In the genomic region with DNA sequence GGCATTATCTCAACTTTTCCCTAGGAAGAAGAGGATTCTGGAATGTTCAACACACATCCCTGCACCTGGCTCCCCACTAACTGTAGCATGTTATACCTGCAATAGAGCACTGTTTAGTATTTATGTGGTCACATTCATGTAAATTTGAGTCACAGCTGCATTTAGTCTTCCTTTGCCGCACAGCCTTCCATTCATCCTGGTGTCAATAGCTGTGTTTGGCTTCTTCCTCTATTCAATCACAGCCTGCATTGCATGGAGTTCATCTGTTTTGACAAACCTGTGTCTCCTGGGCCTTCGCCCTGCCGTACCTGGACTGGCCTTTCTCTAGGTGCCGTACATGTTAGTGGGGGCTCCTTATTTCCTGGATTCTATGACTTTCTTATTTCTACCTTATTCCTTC, we compare ENCODE assay signal across 18 cellular contexts. TPM values are rescaled to one million over a fixed set of nuclear protein-coding genes. Genes with fewer than 3 reads are reported as not detected.
DNase-seq lines count a peak whose midpoint lies in the region; ATAC-seq and TF ChIP-seq lines count a peak whose summit lies in the region.
"Had no signal": no experiment of that assay in that cellular context is flagged by ENCODE, and none has a peak within 500 bp of the region (broad histone marks: within the 10 kb centered on the region; RNA-seq: fewer than 3 reads in every experiment).

No MANE protein-coding gene starts in this region.

- intact Hi-C loops in natural killer cell (cut with micrococcal nuclease), result no loop called here

- ATAC-seq in natural killer cell treated with Interleukin-12 subunit alpha and Interleukin-12 subunit beta and Interleukin-15 and Interleukin-18, amount 100 ng/mL, for 72 hours, result no peak
- no peak for ATAC-seq in natural killer cell
- no peak for ATAC-seq in activated T-helper 17 cell treated with anti-CD3 and anti-CD28 coated beads, Interleukin-2, amount 50 U/mL, for 72 hours (replicated peaks)
- no peak for ATAC-seq in GM21825 (IDR thresholded peaks at IDR 0.05; ENCODE audit: unreplicated experiment)
- ATAC-seq: GM12878 had no signal

- H3K9me3 Mint-ChIP-seq in natural killer cell treated with Interleukin-12 subunit alpha and Interleukin-12 subunit beta and Interleukin-15 and Interleukin-18, amount 100 ng/mL, for 72 hours, result no peaks in the 10 kb centered on the region
- no peaks in the 10 kb centered on the region for H3K9me3 Mint-ChIP-seq in natural killer cell
- H3K9me3 Mint-ChIP-seq in activated T-helper 17 cell treated with anti-CD3 and anti-CD28 coated beads, Interleukin-2, amount 50 U/mL, for 72 hours, result no peaks in the 10 kb centered on the region
- H3K9me3 Mint-ChIP-seq: CD4-positive, CD25-positive, alpha-beta regulatory T cell had no signal

- peak; percentile 13 for DNase-seq in natural killer cell treated with Interleukin-12 subunit alpha and Interleukin-12 subunit beta and Interleukin-15 and Interleukin-18, amount 100 ng/mL, for 72 hours (ENCODE audit: low spot score)
- no peak for DNase-seq in natural killer cell
- DNase-seq in LoVo (ENCODE audit: low spot score), result no peak
- DNase-seq: CD4-positive, CD25-positive, alpha-beta regulatory T cell; COR-L47; DMS 273 treated with DMSO at 0.1 percent for 48 hours; DMS79 treated with DMSO at 0.1 percent for 48 hours; MM.1S; NCI-H1048; NCI-H1417 treated with DMSO at 0.1 percent for 48 hours; NCI-H187; NCI-H446; NCI-H526; OCI-M1; SJCRH30 had no signal

- H3K27ac Mint-ChIP-seq in natural killer cell treated with Interleukin-12 subunit alpha and Interleukin-12 subunit beta and Interleukin-15 and Interleukin-18, amount 100 ng/mL, for 72 hours, result no peak overlapping the region
- peak overlapping the region in 1 of 2 donors; percentile 2 for H3K27ac Mint-ChIP-seq in natural killer cell
- peak overlapping the region; percentile 5 for H3K27ac Mint-ChIP-seq in activated T-helper 17 cell treated with anti-CD3 and anti-CD28 coated beads, Interleukin-2, amount 50 U/mL, for 72 hours

- H3K4me3 Mint-ChIP-seq in natural killer cell treated with Interleukin-12 subunit alpha and Interleukin-12 subunit beta and Interleukin-15 and Interleukin-18, amount 100 ng/mL, for 72 hours, result no peak overlapping the region
- no peak overlapping the region for H3K4me3 Mint-ChIP-seq in natural killer cell
- no peak overlapping the region for H3K4me3 Mint-ChIP-seq in activated T-helper 17 cell treated with anti-CD3 and anti-CD28 coated beads, Interleukin-2, amount 50 U/mL, for 72 hours

- H3K36me3 Mint-ChIP-seq in natural killer cell treated with Interleukin-12 subunit alpha and Interleukin-12 subunit beta and Interleukin-15 and Interleukin-18, amount 100 ng/mL, for 72 hours, result peaks cover 16% of the 10 kb centered on the region
- peaks cover 14% of the 10 kb centered on the region for H3K36me3 Mint-ChIP-seq in natural killer cell
- peaks cover 89% of the 10 kb centered on the region for H3K36me3 Mint-ChIP-seq in activated T-helper 17 cell treated with anti-CD3 and anti-CD28 coated beads, Interleukin-2, amount 50 U/mL, for 72 hours (ENCODE audit: low read depth)

- H3K27me3 Mint-ChIP-seq in natural killer cell treated with Interleukin-12 subunit alpha and Interleukin-12 subunit beta and Interleukin-15 and Interleukin-18, amount 100 ng/mL, for 72 hours, result no peaks in the 10 kb centered on the region
- no peaks in the 10 kb centered on the region for H3K27me3 Mint-ChIP-seq in natural killer cell (ENCODE audit: low read depth in 2 of 2)
- no peaks in the 10 kb centered on the region for H3K27me3 Mint-ChIP-seq in activated T-helper 17 cell treated with anti-CD3 and anti-CD28 coated beads, Interleukin-2, amount 50 U/mL, for 72 hours
- H3K27me3 Mint-ChIP-seq: CD4-positive, CD25-positive, alpha-beta regulatory T cell had no signal

- peaks cover 21% of the 10 kb centered on the region in 2 donors for H3K4me1 Mint-ChIP-seq in natural killer cell treated with Interleukin-12 subunit alpha and Interleukin-12 subunit beta and Interleukin-15 and Interleukin-18, amount 100 ng/mL, for 72 hours (ENCODE audit: low read depth in 2 of 2)
- peaks cover 15 to 19% of the 10 kb centered on the region in 2 donors for H3K4me1 Mint-ChIP-seq in natural killer cell
- peaks cover 19% of the 10 kb centered on the region for H3K4me1 Mint-ChIP-seq in activated T-helper 17 cell treated with anti-CD3 and anti-CD28 coated beads, Interleukin-2, amount 50 U/mL, for 72 hours

- no peak for TF ChIP-seq CTCF in natural killer cell (IDR thresholded peaks at IDR 0.05)

RNA-seq across cellular contexts. Expression of gene C22orf39, which starts 4.1 kb away (rescaled TPM):
- 10 to 100 TPM; 27.6 to 36.8 TPM for total RNA-seq in natural killer cell treated with Interleukin-12 subunit alpha and Interleukin-12 subunit beta and Interleukin-15 and Interleukin-18, amount 100 ng/mL, for 72 hours
- total RNA-seq in natural killer cell, result 10 to 100 TPM; 45.4 to 53.3 (median 50.2) TPM
- total RNA-seq in activated T-helper 17 cell treated with anti-CD3 and anti-CD28 coated beads, Interleukin-2, amount 50 U/mL, for 72 hours, result 10 to 100 TPM; 18.6 to 21.7 TPM

RNA-seq across cellular contexts. Expression of gene MRPL40, which starts 19.2 kb away (rescaled TPM):
- 10 to 100 TPM; 14.3 to 21.3 TPM for total RNA-seq in natural killer cell treated with Interleukin-12 subunit alpha and Interleukin-12 subunit beta and Interleukin-15 and Interleukin-18, amount 100 ng/mL, for 72 hours
- 10 to 100 TPM; 11.6 to 16.7 (median 14.2) TPM for total RNA-seq in natural killer cell
- 10 to 100 TPM; 11.8 to 25.7 TPM for total RNA-seq in activated T-helper 17 cell treated with anti-CD3 and anti-CD28 coated beads, Interleukin-2, amount 50 U/mL, for 72 hours

RNA-seq across cellular contexts. Expression of gene HIRA, which starts 20.0 kb away (rescaled TPM):
- 10 to 100 TPM; 40.5 to 62.7 TPM for total RNA-seq in natural killer cell treated with Interleukin-12 subunit alpha and Interleukin-12 subunit beta and Interleukin-15 and Interleukin-18, amount 100 ng/mL, for 72 hours
- 10 to 100 TPM; 49.6 to 75.9 (median 50.9) TPM for total RNA-seq in natural killer cell
- total RNA-seq in activated T-helper 17 cell treated with anti-CD3 and anti-CD28 coated beads, Interleukin-2, amount 50 U/mL, for 72 hours, result 10 to 100 TPM; 21.4 to 45.6 TPM

RNA-seq across cellular contexts. Expression of gene UFD1, which starts 27.4 kb away (rescaled TPM):
- total RNA-seq in natural killer cell treated with Interleukin-12 subunit alpha and Interleukin-12 subunit beta and Interleukin-15 and Interleukin-18, amount 100 ng/mL, for 72 hours, result 100 to 1,000 TPM; 104 to 109 TPM
- 100 to 1,000 TPM in 1 of 3 donors, 10 to 100 TPM in 2; 73.8 to 101 (median 77.8) TPM for total RNA-seq in natural killer cell
- total RNA-seq in activated T-helper 17 cell treated with anti-CD3 and anti-CD28 coated beads, Interleukin-2, amount 50 U/mL, for 72 hours, result 10 to 100 TPM; 56.0 to 93.5 TPM

RNA-seq across cellular contexts. Expression of gene CDC45, which starts 28.1 kb away (rescaled TPM):
- 100 to 1,000 TPM in 1 of 2 donors, 10 to 100 TPM in 1; 57.8 to 137 TPM for total RNA-seq in natural killer cell treated with Interleukin-12 subunit alpha and Interleukin-12 subunit beta and Interleukin-15 and Interleukin-18, amount 100 ng/mL, for 72 hours
- 1 to 10 TPM; 1.6 to 4.8 (median 3.3) TPM for total RNA-seq in natural killer cell
- 10 to 100 TPM; 64.2 to 99.9 TPM for total RNA-seq in activated T-helper 17 cell treated with anti-CD3 and anti-CD28 coated beads, Interleukin-2, amount 50 U/mL, for 72 hours
